Comparison of ENCODE assay signal across 20 cellular contexts in the genomic region with DNA sequence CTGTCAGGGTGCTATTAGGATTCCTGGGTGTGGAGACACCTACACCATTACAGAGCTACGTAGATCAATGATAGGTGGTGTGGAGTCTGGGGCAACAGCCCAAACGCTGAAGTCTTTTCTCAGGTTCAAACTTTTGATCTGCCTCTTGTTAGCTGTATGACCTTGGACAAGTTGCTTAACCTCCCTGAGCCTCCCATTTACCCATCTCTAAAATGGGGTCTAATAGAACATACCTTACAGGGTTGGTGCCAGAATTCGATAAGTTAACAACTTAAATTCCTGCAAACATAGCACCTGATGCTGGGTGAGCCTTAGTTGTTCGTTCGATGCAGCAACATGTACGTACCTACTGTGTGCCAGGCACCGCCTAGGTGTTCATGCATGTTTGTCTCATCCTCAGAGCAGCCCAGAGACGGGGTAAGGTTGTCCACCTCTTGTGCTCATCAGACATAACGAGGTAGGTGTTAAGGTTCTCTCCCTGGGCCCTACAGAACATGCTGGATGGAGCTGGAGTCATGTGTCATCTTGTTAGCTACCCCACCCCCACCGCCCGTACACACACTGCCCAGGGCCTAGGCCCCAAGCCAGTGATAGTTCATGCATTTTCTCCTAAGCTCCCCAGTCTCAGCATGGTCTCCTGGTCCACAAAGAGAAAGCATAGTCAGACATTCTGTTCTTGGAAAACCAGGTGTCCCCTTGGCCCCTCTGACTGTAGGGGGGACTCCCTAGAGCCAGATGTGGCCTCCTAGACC.
"Had no signal": no experiment of that assay in that cellular context is flagged by ENCODE, and none has a peak within 500 bp of the region (broad histone marks: within the 10 kb centered on the region; RNA-seq: fewer than 3 reads in every experiment).

No MANE protein-coding gene starts in this region.

- H3K9ac ChIP-seq: parathyroid adenoma had no signal

- H3K27me3 ChIP-seq: brain microvascular endothelial cell, gastrocnemius medialis, neutrophil, spleen, tibial artery had no signal

- FAIRE-seq: TTC549 had no signal

- H3K4me1 ChIP-seq: gastrocnemius medialis, parathyroid adenoma, tibial artery had no signal

- H3K79me2 ChIP-seq: parathyroid adenoma had no signal

- H2AFZ ChIP-seq: parathyroid adenoma had no signal

- ATAC-seq: activated CD8-positive, alpha-beta memory T cell treated with anti-CD3 and anti-CD28 coated beads, Interleukin-2, amount 10 ng/mL, durations not matched to agents 7 days and 5 days; esophagus mucosa; gastrocnemius medialis; naive thymus-derived CD4-positive, alpha-beta T cell; stimulated activated naive B cell treated with anti-CD40 and anti-IgM and Interleukin-4, amounts not matched to agents 10 μg/mL and 1 μg/mL and 100 μg/mL, for 72 hours had no signal

- H3K36me3 ChIP-seq: brain microvascular endothelial cell, gastrocnemius medialis, neutrophil had no signal

- H3K4me3 ChIP-seq: coronary artery, gastrocnemius medialis, spleen, tibial artery had no signal

- H3K9me3 ChIP-seq: gastrocnemius medialis, neutrophil, spleen, tibial artery had no signal

- DNase-seq: activated CD4-positive, alpha-beta memory T cell treated with anti-CD3 and anti-CD28 coated beads, Interleukin-2, amount 10 ng/mL, durations not matched to agents 7 days and 5 days; activated CD4-positive, alpha-beta T cell treated with anti-CD3 and anti-CD28 coated beads for 48 hours; activated CD8-positive, alpha-beta memory T cell treated with anti-CD3 and anti-CD28 coated beads, Interleukin-2, amount 10 ng/mL, durations not matched to agents 7 days and 5 days; activated naive CD4-positive, alpha-beta T cell treated with Interleukin-2 at 50 U/mL for 16 hours; activated naive CD8-positive, alpha-beta T cell treated with anti-CD3 and anti-CD28 coated beads, Interleukin-2, amount 10 ng/mL, durations not matched to agents 7 days and 5 days; activated T-cell treated with anti-CD3 and anti-CD28 coated beads, Interleukin-2, amount 50 U/mL, for 24 hours; brain microvascular endothelial cell; gastrocnemius medialis; immature natural killer cell; kidney glomerular epithelial cell; mesenchymal stem cell; naive thymus-derived CD4-positive, alpha-beta T cell; spleen; stimulated activated naive B cell treated with anti-CD40 and anti-IgM and Interleukin-4, amounts not matched to agents 10 μg/mL and 1 μg/mL and 100 μg/mL, for 72 hours; tibial artery had no signal

- H3K27ac ChIP-seq: brain microvascular endothelial cell, coronary artery, gastrocnemius medialis, neutrophil, parathyroid adenoma, tibial artery had no signal
